In genomic region chr7:97104719-97105129, GRCh38 we compare ENCODE assay signal across 8 cellular contexts. TPM values are rescaled to one million over a fixed set of nuclear protein-coding genes. Genes with fewer than 3 reads are reported as not detected.
DNase-seq lines count a peak whose midpoint lies in the region; ATAC-seq and TF ChIP-seq lines count a peak whose summit lies in the region.

No MANE protein-coding gene starts in this region.

- no peaks in the 10 kb centered on the region for H3K36me3 ChIP-seq in Caco-2 (ENCODE audit: control insufficient read depth, insufficient read depth, low read length)
- H3K36me3 ChIP-seq in endodermal cell (ENCODE audit: control insufficient read depth, insufficient read depth, low read length), result no peaks in the 10 kb centered on the region

- H3K36me3 Mint-ChIP-seq in Caco-2 (ENCODE audit: insufficient read depth, unreplicated experiment) (no peaks in the 10 kb centered on the region), endodermal cell (ENCODE audit: low read depth) (no peaks in the 10 kb centered on the region)

- TF ChIP-seq CTCF in Caco-2 (IDR thresholded peaks at IDR 0.05; ENCODE audit: insufficient read depth in 1 of 2, low read depth in 1 of 2, low read length in 1 of 2, severe bottlenecking in 1 of 2, unreplicated experiment in 1 of 2), result peak; percentile 81 to 88
- TF ChIP-seq CTCF in HL-60 (IDR thresholded peaks at IDR 0.05; ENCODE audit: insufficient read depth, low read length), result peak; percentile 41
- TF ChIP-seq CTCF in endodermal cell (conservative IDR thresholded peaks at IDR 0.05), result peak; percentile 94

- peaks cover 7% of the 10 kb centered on the region for H3K9me3 Mint-ChIP-seq in Caco-2 (ENCODE audit: unreplicated experiment)
- peaks cover 16% of the 10 kb centered on the region for H3K9me3 Mint-ChIP-seq in endodermal cell

- H3K27ac ChIP-seq in HL-60 (replicated peaks), result no peak overlapping the region
- H3K27ac ChIP-seq in endodermal cell (ENCODE audit: low read depth, low read length), result no peak overlapping the region

- no peak overlapping the region for H3K9ac ChIP-seq in endodermal cell (ENCODE audit: extremely low read depth, low read length, poor library complexity, severe bottlenecking)

- no peaks in the 10 kb centered on the region for H3K4me1 Mint-ChIP-seq in Caco-2 (ENCODE audit: low read depth, unreplicated experiment)
- no peaks in the 10 kb centered on the region for H3K4me1 Mint-ChIP-seq in endodermal cell

- POLR2A ChIA-PET in Caco-2 (lab: Charles Lee), result no interaction called here

- CTCF ChIA-PET in Caco-2 (lab: Charles Lee), result interaction anchor here (0.6 to 1.3 kb wide), 7 partner anchors 12 to 768 kb away, joined by 3 to 6 read pairs (median 3); partner anchors contain the start of gene SDHAF3

- no peak overlapping the region for H3K4me3 ChIP-seq in Caco-2 (ENCODE audit: low read depth, low read length)
- no peak overlapping the region for H3K4me3 ChIP-seq in HL-60 (replicated peaks; ENCODE audit: insufficient read depth, low read length)
- H3K4me3 ChIP-seq in endodermal cell (ENCODE audit: low read length), result no peak overlapping the region

- H3K27me3 Mint-ChIP-seq in Caco-2 (ENCODE audit: insufficient read depth, unreplicated experiment) (peaks cover 15% of the 10 kb centered on the region), endodermal cell (ENCODE audit: insufficient read depth) (peaks cover 14% of the 10 kb centered on the region)

- H3K4me1 ChIP-seq in Caco-2 (no peaks in the 10 kb centered on the region), endodermal cell (ENCODE audit: control insufficient read depth, insufficient read depth, low read length) (no peaks in the 10 kb centered on the region)

- ATAC-seq in GM21367 (IDR thresholded peaks at IDR 0.05; ENCODE audit: unreplicated experiment), result peak; percentile 93

- H3K27ac Mint-ChIP-seq in Caco-2 (ENCODE audit: unreplicated experiment) (no peak overlapping the region), endodermal cell (no peak overlapping the region)

- H3K9me3 ChIP-seq in Caco-2, result no peaks in the 10 kb centered on the region; the same call in 1 of the 2 replicates
- H3K9me3 ChIP-seq in endodermal cell (ENCODE audit: control insufficient read depth, low read length), result peaks cover 9% of the 10 kb centered on the region

- H3K4me3 Mint-ChIP-seq in Caco-2 (ENCODE audit: unreplicated experiment) (no peak overlapping the region), endodermal cell (no peak overlapping the region)

- DNase-seq in Caco-2 (peak; percentile 79 to 90), HL-60 (ENCODE audit: low read depth in 1 of 2, low spot score in 1 of 2) (peak; percentile 39 to 78), NOMO-1 treated with DMSO at 0.1 percent for 48 hours (lab: John Stamatoyannopoulos, UW; ENCODE audit: unreplicated experiment) (peak; percentile 50), endodermal cell (peak; percentile 97), midbrain (lab: John Stamatoyannopoulos, UW) (peak; percentile 82)
- peak; percentile 32 to 48 (median 42) for DNase-seq in activated CD8-positive, alpha-beta memory T cell treated with anti-CD3 and anti-CD28 coated beads for 48 hours (ENCODE audit: low read depth in 2 of 3, low spot score in 2 of 3)
- DNase-seq in stimulated activated CD8-positive, alpha-beta memory T cell treated with anti-CD3 and anti-CD28 coated beads, Interleukin-4, amount 100 ng/mL, for 4 hours (ENCODE audit: low read depth in 2 of 2, low spot score in 1 of 2), result peak; percentile 18 to 23

- intact Hi-C loops in Caco-2 (cut with micrococcal nuclease; ENCODE audit: unreplicated experiment), result loop anchor here (1.0 to 5.0 kb wide), 5 partner anchors 74 to 741 kb away; no protein-coding TSS in a partner anchor

- no TSS peak for BruUV-seq in Caco-2 (replicated peaks; lab: Mats Ljungman, UMichigan)

- H3K27me3 ChIP-seq in Caco-2 (replicated peaks; ENCODE audit: control insufficient read depth, insufficient read depth, low read length), result no peaks in the 10 kb centered on the region
- H3K27me3 ChIP-seq in HL-60 (ENCODE audit: insufficient read depth, poor library complexity, severe bottlenecking), result no peaks in the 10 kb centered on the region
- no peaks in the 10 kb centered on the region for H3K27me3 ChIP-seq in endodermal cell (ENCODE audit: control insufficient read depth, insufficient read depth, low read length, poor library complexity, severe bottlenecking)

- 12 to 13% methylated on average over 3 to 6 of the region's 6 CpGs for WGBS in endodermal cell (ENCODE audit: insufficient coverage in 1 of 2, insufficient read length in 1 of 2), 2 experiments

RNA-seq across cellular contexts. Expression of gene SDHAF3, which starts 12.8 kb away (rescaled TPM):
- 13.1 and 16.8 TPM in 2 replicates for total RNA-seq in Caco-2 (2022)
- total RNA-seq in endodermal cell, result 10 to 100 TPM; 20.2 to 22.4 TPM
- polyA plus RNA-seq in endodermal cell (2013, experiment 1 of 2), result 30.5 TPM
- 34.6 TPM for polyA plus RNA-seq in endodermal cell (2013, experiment 2 of 2)

Comparison
In these comparisons a context has a peak if more than half of its experiments do, and no peak if none do; other contexts are left out.
1. DNase-seq: peak in every context shown above with its lines; median percentile 97 in endodermal cell; 84 in Caco-2; 82 in midbrain; 58 in HL-60; 50 in NOMO-1 treated with DMSO at 0.1 percent for 48 hours; 42 in activated CD8-positive, alpha-beta memory T cell treated with anti-CD3 and anti-CD28 coated beads for 48 hours; 20 in stimulated activated CD8-positive, alpha-beta memory T cell treated with anti-CD3 and anti-CD28 coated beads, Interleukin-4, amount 100 ng/mL, for 4 hours.
2. CTCF ChIP-seq: peak in every context shown above with its lines; median percentile 94 in endodermal cell; 84 in Caco-2; 41 in HL-60.